Comparison of ENCODE assay signal across 19 cellular contexts in genomic region chr6:44025226-44025625, GRCh38.
DNase-seq lines count a peak whose midpoint lies in the region; TF ChIP-seq lines count a peak whose summit lies in the region.
"Had no signal": no experiment of that assay in that cellular context is flagged by ENCODE, and none has a peak within 500 bp of the region (broad histone marks: within the 10 kb centered on the region; RNA-seq: fewer than 3 reads in every experiment).

No MANE protein-coding gene starts in this region.

- no peaks in the 10 kb centered on the region; the same call in 1 of the 2 replicates for H3K27me3 ChIP-seq in BLaER1
- no peaks in the 10 kb centered on the region for H3K27me3 ChIP-seq in Loucy (ENCODE audit: insufficient read depth, low read length, poor library complexity, severe bottlenecking)
- H3K27me3 ChIP-seq in vagina, result no peaks in the 10 kb centered on the region
- H3K27me3 ChIP-seq: MG63 had no signal

- DNase-seq in activated CD8-positive, alpha-beta memory T cell treated with anti-CD3 and anti-CD28 coated beads, Interleukin-2, amount 50 U/mL, for 48 hours, result no peak
- no peak for DNase-seq in vagina (ENCODE audit: extremely low spot score in 2 of 2)
- no peak for DNase-seq in GM19240 (ENCODE audit: insufficient read length, low spot score)
- no peak for DNase-seq in T-helper 2 cell treated with Interferon-gamma antibody and Interleukin-4, amounts not matched to agents 5 μg/mL and 100 μg/mL, for 36 hours (ENCODE audit: low spot score)
- DNase-seq: CD4-positive, CD25-positive, alpha-beta regulatory T cell; DMS 273 treated with DMSO at 0.1 percent for 48 hours; MG63; NCI-H1417; NCI-H1694 treated with DMSO at 0.1 percent for 48 hours; NCI-H2081 treated with DMSO at 0.1 percent for 48 hours; NCI-H2171 treated with DMSO at 0.1 percent for 48 hours; NCI-H526; SIG-M5 had no signal

- H3F3A ChIP-seq in Loucy (ENCODE audit: low read depth), result no peaks in the 10 kb centered on the region

- H3K27me3 Mint-ChIP-seq in brain (peaks cover 3% of the 10 kb centered on the region), nephron (ENCODE audit: low read depth) (peaks cover 6% of the 10 kb centered on the region)
- peaks cover 18% of the 10 kb centered on the region for H3K27me3 Mint-ChIP-seq in T-helper 2 cell treated with Interferon-gamma antibody and Interleukin-4, amounts not matched to agents 5 μg/mL and 100 μg/mL, for 36 hours (ENCODE audit: low read depth)

- H3K4me2 ChIP-seq in BLaER1, result peak overlapping the region; percentile 15; the same call in 1 of the 2 replicates
- no peak overlapping the region for H3K4me2 ChIP-seq in Loucy (ENCODE audit: low read depth, low read length, poor library complexity, severe bottlenecking)

- H3K4me1 ChIP-seq in BLaER1 (peaks cover 10% of the 10 kb centered on the region; the same call in 1 of the 2 replicates), Loucy (ENCODE audit: insufficient read depth, low read length, poor library complexity, severe bottlenecking) (peaks cover 9% of the 10 kb centered on the region), vagina (peaks cover 48% of the 10 kb centered on the region)
- H3K4me1 ChIP-seq: Caco-2 had no signal

- peak overlapping the region in 4 of 5 experiments; percentile 49 to 85 (median 74) for H3K27ac Mint-ChIP-seq in brain
- H3K27ac Mint-ChIP-seq in nephron, result peak overlapping the region in 2 of 3 experiments; percentile 8 to 93
- H3K27ac Mint-ChIP-seq in T-helper 2 cell treated with Interferon-gamma antibody and Interleukin-4, amounts not matched to agents 5 μg/mL and 100 μg/mL, for 36 hours, result no peak overlapping the region
- H3K27ac Mint-ChIP-seq: B cell; CD4-positive, CD25-positive, alpha-beta regulatory T cell had no signal

- H3K79me2 ChIP-seq in Loucy (ENCODE audit: insufficient read depth, low read length), result no peaks in the 10 kb centered on the region

- H3K9ac ChIP-seq in BLaER1 (no peak overlapping the region), Loucy (ENCODE audit: low read depth, low read length, poor library complexity, severe bottlenecking) (peak overlapping the region; percentile 34)

- intact Hi-C loops in vagina (cut with DNase I), result no loop called here

- H3K9me3 ChIP-seq in BLaER1 (no peaks in the 10 kb centered on the region), Loucy (ENCODE audit: insufficient read depth, low read depth, low read length) (no peaks in the 10 kb centered on the region), vagina (no peaks in the 10 kb centered on the region)
- H3K9me3 ChIP-seq: Caco-2, MG63 had no signal

- no peaks in the 10 kb centered on the region for H3K9me2 ChIP-seq in Loucy (replicated peaks; ENCODE audit: low read depth, low read length)

- H4K20me1 ChIP-seq in BLaER1, result no peaks in the 10 kb centered on the region
- no peaks in the 10 kb centered on the region for H4K20me1 ChIP-seq in Loucy (ENCODE audit: insufficient read depth, low read length, poor library complexity, severe bottlenecking)

- no peak for TF ChIP-seq CTCF in Loucy (conservative IDR thresholded peaks at IDR 0.05; ENCODE audit: low read length)
- no peak for TF ChIP-seq CTCF in brain (conservative IDR thresholded peaks at IDR 0.05)
- no peak for TF ChIP-seq CTCF in nephron (IDR thresholded peaks at IDR 0.05; ENCODE audit: unreplicated experiment in 3 of 3)
- TF ChIP-seq CTCF in vagina (IDR thresholded peaks at IDR 0.05), result no peak

- H3K36me3 ChIP-seq in BLaER1, result no peaks in the 10 kb centered on the region
- no peaks in the 10 kb centered on the region for H3K36me3 ChIP-seq in Loucy (ENCODE audit: insufficient read depth, low read length)
- H3K36me3 ChIP-seq in vagina, result no peaks in the 10 kb centered on the region
- H3K36me3 ChIP-seq: MG63 had no signal

- H3K4me3 Mint-ChIP-seq in brain (no peak overlapping the region), nephron (peak overlapping the region in 1 of 3 experiments; percentile 2)
- H3K4me3 Mint-ChIP-seq in T-helper 2 cell treated with Interferon-gamma antibody and Interleukin-4, amounts not matched to agents 5 μg/mL and 100 μg/mL, for 36 hours, result no peak overlapping the region
- H3K4me3 Mint-ChIP-seq: B cell; CD4-positive, CD25-positive, alpha-beta regulatory T cell had no signal

- H3K4me3 ChIP-seq in BLaER1, result no peak overlapping the region
- no peak overlapping the region for H3K4me3 ChIP-seq in Loucy (ENCODE audit: low read length, poor library complexity, severe bottlenecking)
- no peak overlapping the region for H3K4me3 ChIP-seq in vagina
- H3K4me3 ChIP-seq: MG63 had no signal

- H3K9me3 Mint-ChIP-seq in brain (no peaks in the 10 kb centered on the region), nephron (no peaks in the 10 kb centered on the region)
- H3K9me3 Mint-ChIP-seq in T-helper 2 cell treated with Interferon-gamma antibody and Interleukin-4, amounts not matched to agents 5 μg/mL and 100 μg/mL, for 36 hours, result no peaks in the 10 kb centered on the region

- 0 out of 2 replicates have a peak overlapping the region, but pooled peaks have one; percentile 16 for H2AFZ ChIP-seq in Loucy (ENCODE audit: low read length)

- no peak for TF ChIP-seq POLR2A in vagina (IDR thresholded peaks at IDR 0.05)

- H3K36me3 Mint-ChIP-seq in brain (no peaks in the 10 kb centered on the region), nephron (ENCODE audit: low read depth) (no peaks in the 10 kb centered on the region)
- no peaks in the 10 kb centered on the region for H3K36me3 Mint-ChIP-seq in T-helper 2 cell treated with Interferon-gamma antibody and Interleukin-4, amounts not matched to agents 5 μg/mL and 100 μg/mL, for 36 hours (ENCODE audit: low read depth)
- H3K36me3 Mint-ChIP-seq: CD4-positive, CD25-positive, alpha-beta regulatory T cell had no signal

- H3K4me1 Mint-ChIP-seq in brain, result peaks cover 65% of the 10 kb centered on the region
- H3K4me1 Mint-ChIP-seq in nephron, result peaks cover 91% of the 10 kb centered on the region
- no peaks in the 10 kb centered on the region for H3K4me1 Mint-ChIP-seq in T-helper 2 cell treated with Interferon-gamma antibody and Interleukin-4, amounts not matched to agents 5 μg/mL and 100 μg/mL, for 36 hours (ENCODE audit: low read depth)
- H3K4me1 Mint-ChIP-seq: B cell; CD4-positive, CD25-positive, alpha-beta regulatory T cell had no signal

- H3K27ac ChIP-seq in BLaER1, result no peak overlapping the region
- H3K27ac ChIP-seq in vagina, result no peak overlapping the region
